ENCODE assay signal across 10 cellular contexts in genomic region chr14:59123975-59124374, GRCh38.
DNase-seq lines count a peak whose midpoint lies in the region; ATAC-seq, FAIRE-seq and TF ChIP-seq lines count a peak whose summit lies in the region.
"Had no signal": no experiment of that assay in that cellular context is flagged by ENCODE, and none has a peak within 500 bp of the region (broad histone marks: within the 10 kb centered on the region; RNA-seq: fewer than 3 reads in every experiment).

No MANE protein-coding gene starts in this region.

- TF ChIP-seq RAD21 in HCT116 (IDR thresholded peaks at IDR 0.05; ENCODE audit: low read depth) (peak; percentile 79), SK-N-SH (IDR thresholded peaks at IDR 0.05; ENCODE audit: low read length) (peak; percentile 89)

- POLR2A ChIA-PET in HCT116 (lab: Charles Lee) (no interaction called here), SK-N-SH (lab: Yijun Ruan, JAX) (no interaction called here)

- no peaks in the 10 kb centered on the region for H3F3A ChIP-seq in SK-N-SH (replicated peaks; ENCODE audit: insufficient read depth)

- CTCF ChIA-PET in HCT116 (lab: Charles Lee) (interaction anchor here (0.6 to 5.1 kb wide), 10 partner anchors 21 to 623 kb away, joined by 3 to 25 read pairs (median 4); partner anchors contain the start of genes JKAMP and L3HYPDH), SK-N-SH (lab: Yijun Ruan, JAX) (interaction anchor here (0.5 to 7.8 kb wide), 40 partner anchors 9 to 631 kb away, joined by 3 to 94 read pairs (median 4); partner anchors contain the start of genes DACT1 and GPR135)

- FAIRE-seq in GM12891 (lab: Jason Lieb, UNC): no peak

- WGBS in SK-N-SH (ENCODE audit: low lambda C conversion rate): 35% methylated on average over 4 of the region's 4 CpGs

- H2AFZ ChIP-seq in HCT116 (ENCODE audit: low read depth, low read length, poor library complexity, severe bottlenecking) (no peak overlapping the region), SK-N-SH (ENCODE audit: low read depth) (no peak overlapping the region)

- RAD21 ChIA-PET in HCT116 (lab: Charles Lee; ENCODE audit: low non-redundant PET in 1 of 2, low total read pairs in 2 of 2, uncharacterized antibody in 2 of 2, unreplicated experiment in 2 of 2): interaction anchor here in 1 of 2 experiments (1.5 kb wide), 1 partner anchor 623 kb away, joined by 6 read pairs; no protein-coding TSS in a partner anchor

- H3K27me3 ChIP-seq in HCT116 (ENCODE audit: insufficient read depth, low read length) (no peaks in the 10 kb centered on the region; the same call in 1 of the 2 replicates), SK-N-SH (ENCODE audit: insufficient read depth) (no peaks in the 10 kb centered on the region)
- H3K27me3 ChIP-seq: SJCRH30 had no signal

- H3K36me3 ChIP-seq in HCT116 (ENCODE audit: control insufficient read depth in 1 of 2, insufficient read depth in 2 of 2, low read length in 2 of 2) (no peaks in the 10 kb centered on the region), SK-N-SH (replicated peaks in 1 of 2; ENCODE audit: control insufficient read depth in 1 of 2, insufficient read depth in 2 of 2, low read length in 1 of 2) (no peaks in the 10 kb centered on the region)
- H3K36me3 ChIP-seq: SJCRH30 had no signal

- ATAC-seq in HCT116 (0 out of 2 replicates have a peak, but pooled peaks have one; percentile 46), GM19035 (IDR thresholded peaks at IDR 0.05; ENCODE audit: unreplicated experiment) (no peak), HG03521 (IDR thresholded peaks at IDR 0.05; ENCODE audit: unreplicated experiment) (no peak)

- H3K9me3 ChIP-seq in HCT116 (ENCODE audit: control insufficient read depth in 1 of 2, insufficient read depth in 1 of 2, low read depth in 1 of 2, low read length in 2 of 2) (no peaks in the 10 kb centered on the region), SK-N-SH (no peaks in the 10 kb centered on the region)
- H3K9me3 ChIP-seq: SJCRH30 had no signal

- intact Hi-C loops in HCT116 (cut with micrococcal nuclease): loop anchor here (1.0 to 5.0 kb wide), 3 partner anchors 96 to 623 kb away; no protein-coding TSS in a partner anchor

- no peaks in the 10 kb centered on the region for H3K9me2 ChIP-seq in HCT116 (ENCODE audit: insufficient read depth)
- H3K9me2 ChIP-seq in SK-N-SH: no peaks in the 10 kb centered on the region

- H3K4me1 ChIP-seq in HCT116 (ENCODE audit: control insufficient read depth in 1 of 2, insufficient read depth in 2 of 2, low read length in 2 of 2) (no peaks in the 10 kb centered on the region), SK-N-SH (ENCODE audit: control insufficient read depth in 1 of 2, insufficient read depth in 2 of 2, low read depth in 1 of 2, low read length in 1 of 2) (no peaks in the 10 kb centered on the region)

- no peak overlapping the region for H3K27ac ChIP-seq in HCT116 (ENCODE audit: low read depth, low read length)
- no peak overlapping the region for H3K27ac ChIP-seq in SK-N-SH (ENCODE audit: low read depth in 2 of 2, low read length in 1 of 2)
- H3K27ac ChIP-seq: SJCRH30 had no signal

- DNase-seq in AG20443 (ENCODE audit: low spot score) (peak; percentile 24), HCT116 (ENCODE audit: low read depth, low spot score) (no peak), SK-N-SH (peak; percentile 38), iris pigment epithelial cell (ENCODE audit: low read depth) (peak; percentile 41), GM12891 (ENCODE audit: insufficient read length, low spot score) (no peak)
- DNase-seq in activated CD4-positive, alpha-beta T cell treated with anti-CD3 and anti-CD28 coated beads for 48 hours: no peak
- DNase-seq: cortex of kidney had no signal

- no peak for TF ChIP-seq EP300 in SK-N-SH (IDR thresholded peaks at IDR 0.05; ENCODE audit: borderline replicate concordance in 1 of 2, low read depth in 1 of 2, low read length in 1 of 2)

- H3K4me3 ChIP-seq in HCT116 (replicated peaks in 1 of 2; ENCODE audit: low read depth in 1 of 2, low read length in 2 of 2) (no peak overlapping the region), SK-N-SH (ENCODE audit: low read depth in 2 of 2, low read length in 1 of 2) (no peak overlapping the region)
- H3K4me3 ChIP-seq: SJCRH30 had no signal

- TF ChIP-seq POLR2A in HCT116 (IDR thresholded peaks at IDR 0.05; ENCODE audit: borderline replicate concordance, extremely low read depth, insufficient read depth, insufficient read length) (no peak), GM12891 (IDR thresholded peaks at IDR 0.05; ENCODE audit: low read depth, low read length) (no peak)

- H4K20me1 ChIP-seq in HCT116 (ENCODE audit: insufficient read depth) (no peaks in the 10 kb centered on the region), SK-N-SH (ENCODE audit: insufficient read depth) (no peaks in the 10 kb centered on the region)

- BruUV-seq in HCT116 (replicated peaks; lab: Mats Ljungman, UMichigan): no TSS peak

- H3K4me2 ChIP-seq in HCT116 (ENCODE audit: low read length): no peak overlapping the region
- no peak overlapping the region for H3K4me2 ChIP-seq in SK-N-SH

- H3K79me2 ChIP-seq in HCT116 (ENCODE audit: insufficient read depth, low read length) (no peaks in the 10 kb centered on the region), SK-N-SH (ENCODE audit: insufficient read depth) (no peaks in the 10 kb centered on the region)

- peak; percentile 30 to 64 (median 56); a peak in 3 of 6 replicates for TF ChIP-seq CTCF in HCT116 (IDR thresholded peaks at IDR 0.05 in 2 of 3, conservative IDR thresholded peaks at IDR 0.05 in 1 of 3; ENCODE audit: borderline replicate concordance in 1 of 3, insufficient read depth in 1 of 3, low read depth in 2 of 3, low read length in 2 of 3)
- TF ChIP-seq CTCF in SK-N-SH (IDR thresholded peaks at IDR 0.05): peak; percentile 72

- H3K9ac ChIP-seq in HCT116 (ENCODE audit: low read length) (no peak overlapping the region), SK-N-SH (no peak overlapping the region)

TF ChIP-seq in HCT116, 20 proteins besides CTCF, POLR2A, EP300 and RAD21 (continues in another document):
- TF ChIP-seq FOSL1 (IDR thresholded peaks at IDR 0.05; ENCODE audit: low read depth): no peak
- TF ChIP-seq ELF1 (IDR thresholded peaks at IDR 0.05; ENCODE audit: borderline replicate concordance, low read depth): no peak
- TF ChIP-seq CBX3 (IDR thresholded peaks at IDR 0.05; ENCODE audit: low read depth): no peak
- no peak for TF ChIP-seq SP1 (IDR thresholded peaks at IDR 0.05; ENCODE audit: low read depth)
- no peak for TF ChIP-seq ZNF274 (IDR thresholded peaks at IDR 0.05; ENCODE audit: low read depth, low read length)
- TF ChIP-seq JUND (IDR thresholded peaks at IDR 0.05): no peak
- no peak for TF ChIP-seq TCF7L2 (IDR thresholded peaks at IDR 0.05; ENCODE audit: borderline replicate concordance, extremely low read depth, insufficient read depth, insufficient read length)
- no peak for TF ChIP-seq EZH2phosphoT487 (IDR thresholded peaks at IDR 0.05; ENCODE audit: borderline replicate concordance)
- TF ChIP-seq MAX (IDR thresholded peaks at IDR 0.05): no peak

TF ChIP-seq in SK-N-SH, 30 proteins besides CTCF, POLR2A, EP300 and RAD21:
- TF ChIP-seq TEAD4 (IDR thresholded peaks at IDR 0.05; ENCODE audit: borderline replicate concordance, insufficient read depth): no peak
- TF ChIP-seq SMC3 (IDR thresholded peaks at IDR 0.05; ENCODE audit: low read depth, low read length): peak; percentile 71
TF ChIP-seq in SK-N-SH: peak in this region for 1.

TF ChIP-seq in GM12891, 5 proteins besides CTCF, POLR2A, EP300 and RAD21:
- TF ChIP-seq TAF1 (IDR thresholded peaks at IDR 0.05; ENCODE audit: low read depth, low read length) (no peak), POU2F2 (IDR thresholded peaks at IDR 0.05; ENCODE audit: low read depth, low read length) (no peak), POLR2AphosphoS5 (IDR thresholded peaks at IDR 0.05; ENCODE audit: low read depth, low read length) (no peak), SPI1 (IDR thresholded peaks at IDR 0.05; ENCODE audit: low read depth, low read length) (no peak), PAX5 (IDR thresholded peaks at IDR 0.05; ENCODE audit: insufficient read depth, low read length, severe bottlenecking) (no peak)

Comparison
In these comparisons a context has a peak if more than half of its experiments do, and no peak if none do; other contexts are left out.
1. DNase-seq: peak in AG20443 (single experiment), SK-N-SH (single experiment) and iris pigment epithelial cell (single experiment); none in HCT116 (single experiment), activated CD4-positive, alpha-beta T cell treated with anti-CD3 and anti-CD28 coated beads for 48 hours (single experiment) and GM12891 (single experiment).